ENCODE assay signal across 21 cellular contexts in genomic region chr3:23948761-23949160, GRCh38. TPM values are rescaled to one million over a fixed set of nuclear protein-coding genes. Genes with fewer than 3 reads are reported as not detected.
A peak's percentile ranks its signal among the peaks of the same experiment; 100 is the strongest.
DNase-seq lines count a peak whose midpoint lies in the region; ATAC-seq, FAIRE-seq and TF ChIP-seq lines count a peak whose summit lies in the region.
"Had no signal": no experiment of that assay in that cellular context is flagged by ENCODE, and none has a peak within 500 bp of the region (broad histone marks: within the 10 kb centered on the region; RNA-seq: fewer than 3 reads in every experiment).

No MANE protein-coding gene starts in this region.

- H3K4me3 Mint-ChIP-seq in CD4-positive, alpha-beta T cell = peak overlapping the region; percentile 50
- H3K4me3 Mint-ChIP-seq: T-helper 1 cell treated with Interleukin-12 subunit alpha and Interleukin-12 subunit beta and Interleukin-4 antibody, amounts not matched to agents 30 μg/mL and 1 μg/mL, for 36 hours had no signal

- 88 to 90% methylated on average over 2 of the region's 2 CpGs for WGBS in sigmoid colon, 2 donors

- no peaks in the 10 kb centered on the region for H3K9me3 Mint-ChIP-seq in CD4-positive, alpha-beta T cell
- H3K9me3 Mint-ChIP-seq: immature natural killer cell; stimulated activated naive CD8-positive, alpha-beta T cell treated with anti-CD3 and anti-CD28 coated beads, Interleukin-15, Interleukin-2, amounts not matched to agents 100 ng/mL and 50 ng/mL, for 24 hours; T-helper 1 cell treated with Interleukin-12 subunit alpha and Interleukin-12 subunit beta and Interleukin-4 antibody, amounts not matched to agents 30 μg/mL and 1 μg/mL, for 36 hours had no signal

- no peak for TF ChIP-seq EP300 in sigmoid colon (IDR thresholded peaks at IDR 0.05)

- no peak overlapping the region for H3K27ac Mint-ChIP-seq in CD4-positive, alpha-beta T cell
- H3K27ac Mint-ChIP-seq: T-helper 1 cell treated with Interleukin-12 subunit alpha and Interleukin-12 subunit beta and Interleukin-4 antibody, amounts not matched to agents 30 μg/mL and 1 μg/mL, for 36 hours had no signal

- no peaks in the 10 kb centered on the region for H3K9me3 ChIP-seq in CD4-positive, alpha-beta T cell (ENCODE audit: control insufficient read depth, low read length)
- no peaks in the 10 kb centered on the region for H3K9me3 ChIP-seq in sigmoid colon
- H3K9me3 ChIP-seq: MG63 had no signal

- CTCF ChIA-PET in CD4-positive, alpha-beta T cell (lab: Charles Lee) = interaction anchor here (0.6 to 1.7 kb wide), 2 partner anchors 9 to 32 kb away, joined by 4 to 7 read pairs; partner anchors contain the start of genes NKIRAS1 and RPL15

- no peak for ATAC-seq in CD4-positive, alpha-beta T cell (ENCODE audit: poor library complexity)

- H3K27ac ChIP-seq in CD4-positive, alpha-beta T cell (ENCODE audit: low read depth, low read length) = no peak overlapping the region
- H3K27ac ChIP-seq in sigmoid colon = peak overlapping the region; percentile 93 to 100 (median 99)

- TF ChIP-seq POLR2A in sigmoid colon (IDR thresholded peaks at IDR 0.05) (no peak), GM12892 (IDR thresholded peaks at IDR 0.05; ENCODE audit: low read depth, low read length) (no peak)

- peaks cover 0 to 79% (median 72%) of the 10 kb centered on the region in 4 donors for H3K4me1 ChIP-seq in sigmoid colon

- H3K36me3 ChIP-seq in bronchial epithelial cell (ENCODE audit: control insufficient read depth, insufficient read depth, low read length) (no peaks in the 10 kb centered on the region), sigmoid colon (no peaks in the 10 kb centered on the region)
- H3K36me3 ChIP-seq: MG63 had no signal

- H3K4me3 ChIP-seq in bronchial epithelial cell (ENCODE audit: low read depth, low read length) = no peak overlapping the region
- no peak overlapping the region for H3K4me3 ChIP-seq in sigmoid colon
- H3K4me3 ChIP-seq: MG63 had no signal

- no peak for TF ChIP-seq CTCF in CD4-positive, alpha-beta T cell (IDR thresholded peaks at IDR 0.05)
- no peak for TF ChIP-seq CTCF in bronchial epithelial cell (IDR thresholded peaks at IDR 0.05; ENCODE audit: insufficient read depth, low read length, severe bottlenecking)
- no peak for TF ChIP-seq CTCF in sigmoid colon (IDR thresholded peaks at IDR 0.05)

- no peaks in the 10 kb centered on the region for H3K27me3 ChIP-seq in CD4-positive, alpha-beta T cell (ENCODE audit: control insufficient read depth, insufficient read depth, low read length)
- no peaks in the 10 kb centered on the region for H3K27me3 ChIP-seq in bronchial epithelial cell (ENCODE audit: control insufficient read depth, insufficient read depth, low read length)
- no peaks in the 10 kb centered on the region for H3K27me3 ChIP-seq in sigmoid colon
- H3K27me3 ChIP-seq: MG63 had no signal

- H3K27me3 Mint-ChIP-seq in CD4-positive, alpha-beta T cell = no peaks in the 10 kb centered on the region

- peaks cover 34% of the 10 kb centered on the region for H3K36me3 Mint-ChIP-seq in CD4-positive, alpha-beta T cell (ENCODE audit: low read depth)

- DNase-seq in CD4-positive, alpha-beta T cell = no peak
- DNase-seq in M059J (ENCODE audit: low read depth) (peak; percentile 48), bronchial epithelial cell (ENCODE audit: low read depth) (peak; percentile 74), sigmoid colon (no peak), GM12892 (ENCODE audit: insufficient read length) (no peak), NK-92 (lab: John Stamatoyannopoulos, UW; ENCODE audit: unreplicated experiment) (no peak), OCI-M1 (lab: John Stamatoyannopoulos, UW) (no peak), NCI-H2171 (lab: John Stamatoyannopoulos, UW) (no peak)
- DNase-seq: activated CD4-positive, alpha-beta T cell treated with anti-CD3 and anti-CD28 coated beads for 1 hour; activated gamma-delta T cell; aorta; COR-L47; head of caudate nucleus; immature natural killer cell; MG63; NCI-H187; NCI-H446; retina had no signal

- H3K4me1 Mint-ChIP-seq in CD4-positive, alpha-beta T cell (ENCODE audit: low read depth) = peaks cover 81% of the 10 kb centered on the region

- POLR2A ChIA-PET in CD4-positive, alpha-beta T cell (lab: Charles Lee) = interaction anchor here (6.6 kb wide), 1 partner anchor 32 kb away, joined by 95 read pairs; the partner anchor contains the start of genes NKIRAS1 and RPL15

- FAIRE-seq in bronchial epithelial cell (lab: Jason Lieb, UNC) (no peak), GM12892 (lab: Jason Lieb, UNC) (no peak)
- FAIRE-seq: HTR-8/SVneo had no signal

- intact Hi-C loops in CD4-positive, alpha-beta T cell (cut with DNase I, micrococcal nuclease) = loop anchor here in 1 of 2 experiments (5.0 to 10.0 kb wide), 3 partner anchors 141 to 1846 kb away; partner anchors contain the start of genes OXSM, UBE2E1 and UBE2E2
- intact Hi-C loops in sigmoid colon (cut with DNase I) = loop anchor here (5.0 kb wide), 1 partner anchor 141 kb away; the partner anchor contains the start of gene UBE2E1

RNA-seq across cellular contexts. Expression of gene NR1D2, which starts 3.7 kb away (rescaled TPM):
- 100 to 1,000 TPM; 111 to 113 TPM for total RNA-seq in CD4-positive, alpha-beta T cell
- 15.8 and 23.0 TPM in 2 replicates for total RNA-seq in M059J (2014; rRNA removed; shearing (Covaris generic))
- 24.6 and 34.0 TPM in 2 replicates for total RNA-seq in bronchial epithelial cell
- total RNA-seq in sigmoid colon = 10 to 100 TPM; 43.8 to 63.7 (median 52.8) TPM
- 10 to 100 TPM in 2 of 3 donors, 1 to 10 TPM in 1; 7.7 to 15.0 (median 10.6) TPM for polyA plus RNA-seq in sigmoid colon
- polyA plus RNA-seq in GM12892 (2012; ENCODE audit: missing spikeins) = 2.7 TPM

RNA-seq across cellular contexts. Expression of gene RPL15, which starts 31.8 kb away (rescaled TPM):
- 1,000 to 10,000 TPM; 2,331 to 2,343 TPM for total RNA-seq in CD4-positive, alpha-beta T cell
- total RNA-seq in M059J (2014; rRNA removed; shearing (Covaris generic)) = 1,600 and 2,297 TPM in 2 replicates
- 2,265 and 4,496 TPM in 2 replicates for total RNA-seq in bronchial epithelial cell
- total RNA-seq in sigmoid colon = 1,000 to 10,000 TPM; 1,530 to 5,073 (median 3,085) TPM
- polyA plus RNA-seq in sigmoid colon = 1,000 to 10,000 TPM; 2,984 to 4,927 (median 3,091) TPM
- 4,883 TPM for polyA plus RNA-seq in GM12892 (2012; ENCODE audit: missing spikeins)

RNA-seq across cellular contexts. Expression of gene NKIRAS1, which starts 32.0 kb away (rescaled TPM):
- 1 to 10 TPM; 3.2 to 3.8 TPM for total RNA-seq in CD4-positive, alpha-beta T cell
- total RNA-seq in M059J (2014; rRNA removed; shearing (Covaris generic)) = 8.8 and 11.9 TPM in 2 replicates
- total RNA-seq in bronchial epithelial cell = 11.8 and 13.2 TPM in 2 replicates
- total RNA-seq in sigmoid colon = 10 to 100 TPM; 21.6 to 29.3 (median 26.8) TPM
- polyA plus RNA-seq in sigmoid colon = 1 to 10 TPM; 4.2 to 5.4 (median 5.1) TPM
- 8.4 TPM for polyA plus RNA-seq in GM12892 (2012; ENCODE audit: missing spikeins)

Comparison
In these comparisons a context has a peak if more than half of its experiments do, and no peak if none do; other contexts are left out.
1. DNase-seq: peak in M059J (single experiment) and bronchial epithelial cell (single experiment); none in CD4-positive, alpha-beta T cell (0 of 10), sigmoid colon (single experiment), GM12892 (single experiment), NK-92 (single experiment), OCI-M1 (single experiment) and NCI-H2171 (single experiment).